ENCODE assay signal across 1 cellular context in genomic region chr10:930415-931325, GRCh38.
TF ChIP-seq lines count a peak whose summit lies in the region.

No MANE protein-coding gene starts in this region.

TF ChIP-seq in K562, 482 proteins besides CTCF, POLR2A, EP300 and RAD21 (continued from another document):
- TF ChIP-seq ZNF280A (IDR thresholded peaks at IDR 0.05; ENCODE audit: low read depth, partially characterized antibody) (no peak), PHF8 (IDR thresholded peaks at IDR 0.05; ENCODE audit: borderline replicate concordance, low read length) (no peak; the same call in 1 of the 2 replicates), HMG20A (CRISPR knock-in tag; conservative IDR thresholded peaks at IDR 0.05) (no peak), NCOA1 (IDR thresholded peaks at IDR 0.05; ENCODE audit: low read depth) (no peak), MAZ (CRISPR knock-in tag; conservative IDR thresholded peaks at IDR 0.05 in 1 of 2, IDR thresholded peaks at IDR 0.05 in 1 of 2) (0 out of 4 replicates have a peak, but pooled peaks of 1 of the 2 experiments have one; percentile 11), CCNT2 (IDR thresholded peaks at IDR 0.05; ENCODE audit: borderline replicate concordance, extremely low read depth, insufficient read length, low read depth, low read length) (peak; percentile 21), MLX (CRISPR knock-in tag; conservative IDR thresholded peaks at IDR 0.05) (no peak), ZNF592 (IDR thresholded peaks at IDR 0.05) (no peak), STAG1 (CRISPR knock-in tag; IDR thresholded peaks at IDR 0.05; ENCODE audit: borderline replicate concordance) (no peak), ZBTB26 (CRISPR knock-in tag; IDR thresholded peaks at IDR 0.05) (no peak), E2F6 (IDR thresholded peaks at IDR 0.05; ENCODE audit: borderline replicate concordance in 1 of 2, extremely low read depth in 1 of 2, insufficient read depth in 1 of 2, insufficient read length in 1 of 2, low read depth in 1 of 2, low read length in 1 of 2, poor library complexity in 1 of 2, severe bottlenecking in 1 of 2) (no peak), NEUROD1 (IDR thresholded peaks at IDR 0.05; ENCODE audit: borderline replicate concordance, low read depth, low read length, partially characterized antibody) (no peak), ZBTB11 (CRISPR knock-in tag; IDR thresholded peaks at IDR 0.05) (no peak), FOXP1 (CRISPR knock-in tag; IDR thresholded peaks at IDR 0.05) (no peak), TEAD1 (CRISPR knock-in tag; IDR thresholded peaks at IDR 0.05) (0 out of 4 replicates have a peak, but pooled peaks of 1 of the 2 experiments have one; percentile 21)
